ENCODE assay signal across 8 cellular contexts in genomic region chr1:246930830-246931548, GRCh38. TPM values are rescaled to one million over a fixed set of nuclear protein-coding genes. Genes with fewer than 3 reads are reported as not detected.
DNase-seq lines count a peak whose midpoint lies in the region; ATAC-seq, FAIRE-seq and TF ChIP-seq lines count a peak whose summit lies in the region.

No MANE protein-coding gene starts in this region.

- H3K27ac ChIP-seq in GM12878 (ENCODE audit: control insufficient read depth, insufficient read depth) (peak overlapping the region; percentile 57), gastrocnemius medialis (peak overlapping the region; percentile 96 to 100 (median 99))

- no peak for TF ChIP-seq RAD21 in GM12878 (IDR thresholded peaks at IDR 0.05; ENCODE audit: insufficient read depth, low read depth, low read length)

- H3K27ac Mint-ChIP-seq in T-helper 17 cell, result peak overlapping the region; percentile 90

- ATAC-seq in GM21367 (IDR thresholded peaks at IDR 0.05; ENCODE audit: unreplicated experiment) (peak; percentile 15), T-helper 17 cell (peak; percentile 40), GM12878 (peak; percentile 31), gastrocnemius medialis (peak; percentile 36 to 44)

- H3K79me2 ChIP-seq in GM12878 (ENCODE audit: control insufficient read depth, insufficient read depth, low read length), result peaks cover 44% of the 10 kb centered on the region

- no peak for FAIRE-seq in GM12878 (lab: Jason Lieb, UNC)

- WGBS in GM12878 (ENCODE audit: insufficient coverage, insufficient replicate concordance, low lambda C conversion rate, missing lambda C conversion rate), result 2% methylated on average over 47 of the region's 76 CpGs

- H3K36me3 Mint-ChIP-seq in T-helper 17 cell (ENCODE audit: low read depth), result peaks cover 4% of the 10 kb centered on the region

- peaks cover 35% of the 10 kb centered on the region for H3K4me1 Mint-ChIP-seq in T-helper 17 cell

- H4K20me1 ChIP-seq in GM12878 (ENCODE audit: control insufficient read depth, insufficient read depth), result no peaks in the 10 kb centered on the region

- TF ChIP-seq EP300 in GM12878 (IDR thresholded peaks at IDR 0.05; ENCODE audit: borderline replicate concordance in 1 of 2, control insufficient read depth in 1 of 2, low read depth in 2 of 2, low read length in 2 of 2), result no peak

- SMC1A ChIA-PET in GM12878 (lab: Charles Lee; ENCODE audit: uncharacterized antibody, unreplicated experiment), result interaction anchor here (0.7 kb wide), 1 partner anchor 12 kb away, joined by 3 read pairs; no protein-coding TSS in a partner anchor

- no peaks in the 10 kb centered on the region for H3K27me3 Mint-ChIP-seq in T-helper 17 cell

- CTCF ChIA-PET in GM12878 (lab: Yijun Ruan, JAX), result interaction anchor here (1.3 to 1.4 kb wide), 2 partner anchors 12 to 44 kb away, joined by 3 to 4 read pairs; no protein-coding TSS in a partner anchor

- H3K4me3 Mint-ChIP-seq in T-helper 17 cell, result peak overlapping the region; percentile 98

- POLR2A ChIA-PET in GM12878 (lab: Charles Lee), result interaction anchor here (0.6 to 1.8 kb wide), 4 partner anchors 12 to 251 kb away, joined by 3 to 10 read pairs (median 4); no protein-coding TSS in a partner anchor

- peak overlapping the region; percentile 96 for H3K4me3 ChIP-seq in GM12878
- H3K4me3 ChIP-seq in iPS-11a (ENCODE audit: low read depth, low read length), result peak overlapping the region; percentile 96
- peak overlapping the region; percentile 89 to 100 (median 97) for H3K4me3 ChIP-seq in gastrocnemius medialis

- H3K36me3 ChIP-seq in GM12878 (ENCODE audit: control insufficient read depth in 2 of 2, insufficient read depth in 2 of 2, low read length in 1 of 2), result peaks cover 2 to 4% of the 10 kb centered on the region in 2 experiments; a peak in 2 of 4 replicates
- H3K36me3 ChIP-seq in gastrocnemius medialis, result peaks cover 0 to 8% of the 10 kb centered on the region in 2 donors

- no TSS peak for BruUV-seq in GM12878 (replicated peaks; lab: Mats Ljungman, UMichigan)

- H3K9ac ChIP-seq in GM12878 (ENCODE audit: control insufficient read depth, insufficient read depth, low read length), result peak overlapping the region; percentile 85

- TF ChIP-seq POLR2A in GM12878 (IDR thresholded peaks at IDR 0.05; ENCODE audit: low read depth, low read length) (no peak), gastrocnemius medialis (IDR thresholded peaks at IDR 0.05) (no peak)

- intact Hi-C loops in GM12878 (cut with micrococcal nuclease; ENCODE audit: unreplicated experiment) (no loop called here), gastrocnemius medialis (cut with DNase I; ENCODE audit: low total_unique reads) (loop anchor here (1.0 to 5.0 kb wide), 4 partner anchors 146 to 401 kb away; partner anchors contain the start of genes CNST, TFB2M, ZNF496 and ZNF669)

- no peaks in the 10 kb centered on the region for H3K27me3 ChIP-seq in GM12878 (replicated peaks in 1 of 2; ENCODE audit: control insufficient read depth in 2 of 2, insufficient read depth in 2 of 2, low read length in 1 of 2)
- no peaks in the 10 kb centered on the region for H3K27me3 ChIP-seq in gastrocnemius medialis

- in situ Hi-C loops in GM12878 (cut with MboI) (no loop called here), gastrocnemius medialis (cut with MboI; ENCODE audit: low sequenced_read_pairs in 4 of 4) (loop anchor here in 1 of 4 donors (10.0 kb wide), 1 partner anchor 174 kb away; the partner anchor contains the start of gene ZNF669)

- TF ChIP-seq CTCF in GM12878 (IDR thresholded peaks at IDR 0.05 in 2 of 3, conservative IDR thresholded peaks at IDR 0.05 in 1 of 3; ENCODE audit: control insufficient read depth in 2 of 3, extremely low read depth in 1 of 3, insufficient read depth in 1 of 3, low read depth in 3 of 3, low read length in 3 of 3), result no peak
- TF ChIP-seq CTCF in gastrocnemius medialis (IDR thresholded peaks at IDR 0.05 in 4 of 5, conservative IDR thresholded peaks at IDR 0.05 in 1 of 5), result peak in 1 of 5 experiments; percentile 6

- H3K4me1 ChIP-seq in GM12878 (ENCODE audit: control insufficient read depth, insufficient read depth, low read length), result no peaks in the 10 kb centered on the region
- H3K4me1 ChIP-seq in gastrocnemius medialis, result peaks cover 30 to 37% of the 10 kb centered on the region in 2 donors

- RAD21 ChIA-PET in GM12878 (lab: Charles Lee; ENCODE audit: unreplicated experiment), result interaction anchor here (1.4 kb wide), 1 partner anchor 459 kb away, joined by 3 read pairs; no protein-coding TSS in a partner anchor

- H3K4me2 ChIP-seq in GM12878 (ENCODE audit: control insufficient read depth, insufficient read depth), result peak overlapping the region; percentile 76

- H2AFZ ChIP-seq in GM12878 (ENCODE audit: control insufficient read depth, low read depth, low read length), result peak overlapping the region; percentile 59; the same call in 1 of the 2 replicates

- H3K9me3 ChIP-seq in T-helper 17 cell (ENCODE audit: control insufficient read depth, low read length, poor library complexity, severe bottlenecking) (no peaks in the 10 kb centered on the region), GM12878 (replicated peaks; ENCODE audit: control insufficient read depth, insufficient read depth, low read length) (peaks cover 6% of the 10 kb centered on the region), gastrocnemius medialis (no peaks in the 10 kb centered on the region)

- peak; percentile 63 for DNase-seq in ELF-1 (ENCODE audit: low read depth, low spot score)
- DNase-seq in HPDE6-E6E7 (ENCODE audit: extremely low spot score), result peak; percentile 32
- peak; percentile 38 to 53 (median 50) for DNase-seq in T-helper 17 cell
- no peak for DNase-seq in GM12878 (ENCODE audit: low read depth, low spot score)
- DNase-seq in gastrocnemius medialis, result peak; percentile 24 to 52
- no peak for DNase-seq in NCI-H1436 (lab: John Stamatoyannopoulos, UW)

TF ChIP-seq in GM12878, 131 proteins besides CTCF, POLR2A, EP300 and RAD21 (continues in another document):
- TF ChIP-seq EED (IDR thresholded peaks at IDR 0.05; ENCODE audit: low read depth) (peak; percentile 22; the same call in 1 of the 2 replicates), HCFC1 (IDR thresholded peaks at IDR 0.05; ENCODE audit: low read length) (no peak), RELB (IDR thresholded peaks at IDR 0.05; ENCODE audit: low read depth) (0 out of 2 replicates have a peak, but pooled peaks have one; percentile 24), MYC (IDR thresholded peaks at IDR 0.05; ENCODE audit: insufficient read depth, insufficient read length, insufficient replicate concordance, low read length, severe bottlenecking) (peak; percentile 33), GATAD2B (conservative IDR thresholded peaks at IDR 0.05; ENCODE audit: low read depth) (peak; percentile 31; the same call in 1 of the 2 replicates), PKNOX1 (IDR thresholded peaks at IDR 0.05) (no peak), MXI1 (IDR thresholded peaks at IDR 0.05; ENCODE audit: low read depth, low read length) (peak; percentile 78), POLR2AphosphoS5 (IDR thresholded peaks at IDR 0.05; ENCODE audit: low read length) (no peak)

RNA-seq across cellular contexts. Expression of gene AHCTF1, which starts 0.8 kb away (rescaled TPM):
- 10 to 100 TPM; 63.0 to 77.9 TPM for total RNA-seq in T-helper 17 cell
- 89.4 and 97.5 TPM in 2 replicates for total RNA-seq in GM12878 (2013; cell fraction: nucleolus; rRNA removed)
- total RNA-seq in GM12878 (2014; rRNA removed), result 25.5 and 25.6 TPM in 2 replicates
- total RNA-seq in GM12878 (2014; rRNA removed; fragmentation: Illumina TruSeq; extraction: Trizol), result 45.5 and 51.1 TPM in 2 replicates
- total RNA-seq in GM12878 (2021), result 27.1 and 29.3 TPM in 2 replicates
- polyA plus RNA-seq in GM12878 (2011; ENCODE audit: low read depth), result 8.5 TPM
- polyA plus RNA-seq in GM12878 (2011; rRNA removed), result 19.4 and 27.7 TPM in 2 replicates
- polyA plus RNA-seq in GM12878 (2011; cell fraction: cytosol; rRNA removed), result 8.1 and 8.8 TPM in 2 replicates
- polyA plus RNA-seq in GM12878 (2011; cell fraction: nucleus; rRNA removed), result 21.9 and 23.1 TPM in 2 replicates
- polyA plus RNA-seq in GM12878 (2012), result 12.9 and 15.6 TPM in 2 replicates
- polyA plus RNA-seq in GM12878 (2014; fragmentation: Illumina TruSeq; extraction: Trizol), result 44.3 and 56.5 TPM in 2 replicates
- 1 to 10 TPM; 3.4 to 5.3 TPM for polyA plus RNA-seq in GM12878 (2014; fragmentation: Nextera tagmentation; extraction: Ambion mirVana)
- polyA plus RNA-seq in GM12878 (2014; rRNA removed), result 15.4 and 17.2 TPM in 2 replicates
- 10 to 100 TPM; 15.5 to 16.1 TPM for polyA plus RNA-seq in GM12878 (2016; fragmentation: Nextera tagmentation; extraction: Ambion mirVana)
- 31.7 and 43.8 TPM in 2 replicates for polyA minus RNA-seq in GM12878 (2011; rRNA and poly(A)+ RNA removed)
- polyA minus RNA-seq in GM12878 (2011; cell fraction: cytosol; rRNA and poly(A)+ RNA removed), result 18.3 and 19.2 TPM in 2 replicates
- polyA minus RNA-seq in GM12878 (2011; cell fraction: nucleus; rRNA and poly(A)+ RNA removed), result 30.6 and 47.7 TPM in 2 replicates
- total RNA-seq in gastrocnemius medialis, result 10 to 100 TPM; 21.7 to 28.5 (median 24.7) TPM

Comparison
In these comparisons a context has a peak if more than half of its experiments do, and no peak if none do; other contexts are left out.
1. DNase-seq: peak in ELF-1 (single experiment), HPDE6-E6E7 (single experiment), T-helper 17 cell (3 of 3) and gastrocnemius medialis (2 of 2); none in GM12878 (single experiment) and NCI-H1436 (single experiment).
2. Peak in every context shown above with its lines, with median percentiles within 50 percentile points of each other: ATAC-seq and H3K4me3 ChIP-seq.